In the genomic region with DNA sequence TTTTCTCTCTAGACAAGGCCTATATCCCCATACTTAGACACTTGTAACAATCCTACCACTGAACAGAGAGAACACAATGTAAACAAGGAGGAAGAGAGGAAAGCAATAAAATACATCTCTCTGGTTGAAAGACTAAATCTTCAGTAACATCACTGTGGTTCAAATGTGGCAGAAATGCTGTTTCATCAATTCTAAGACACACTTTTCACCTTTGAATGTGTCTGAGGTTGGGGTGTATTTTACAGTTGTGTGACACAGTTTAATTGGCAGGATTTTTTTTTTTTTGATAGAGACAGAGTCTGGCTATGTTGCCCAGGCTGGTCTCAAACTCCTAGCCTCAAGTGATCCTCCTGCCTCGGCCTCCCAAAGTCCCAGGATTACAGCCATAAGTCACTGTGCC, we compare ENCODE assay signal across 5 cellular contexts.
A peak's percentile ranks its signal among the peaks of the same experiment; 100 is the strongest.
TF ChIP-seq lines count a peak whose summit lies in the region.

No MANE protein-coding gene starts in this region.

TF ChIP-seq in SK-N-SH, 30 proteins besides CTCF, POLR2A, EP300 and RAD21:
- no peak for TF ChIP-seq NFIC (IDR thresholded peaks at IDR 0.05; ENCODE audit: borderline replicate concordance)
- no peak for TF ChIP-seq TEAD4 (IDR thresholded peaks at IDR 0.05; ENCODE audit: borderline replicate concordance, insufficient read depth)
- no peak for TF ChIP-seq NRF1 (IDR thresholded peaks at IDR 0.05; ENCODE audit: low read depth, low read length)
- TF ChIP-seq RFX5 (IDR thresholded peaks at IDR 0.05; ENCODE audit: low read length), result no peak
- no peak for TF ChIP-seq FOXM1 (IDR thresholded peaks at IDR 0.05; ENCODE audit: low read depth)

TF ChIP-seq in SK-N-SH treated with all-trans-retinoic acid at 6 μM for 48 hours, 23 proteins besides CTCF, POLR2A, EP300 and RAD21 (continues in another document):
- TF ChIP-seq OSR1 (CRISPR knock-in tag; IDR thresholded peaks at IDR 0.05) (no peak), SNAI2 (CRISPR knock-in tag; IDR thresholded peaks at IDR 0.05) (no peak), ZNF8 (CRISPR knock-in tag; IDR thresholded peaks at IDR 0.05) (no peak), BACH2 (CRISPR knock-in tag; IDR thresholded peaks at IDR 0.05; ENCODE audit: borderline replicate concordance) (no peak), CSDC2 (CRISPR knock-in tag; IDR thresholded peaks at IDR 0.05) (no peak), ESRRG (CRISPR knock-in tag; IDR thresholded peaks at IDR 0.05) (no peak), ZNF565 (CRISPR knock-in tag; conservative IDR thresholded peaks at IDR 0.05; ENCODE audit: low read depth) (no peak), TCF4 (CRISPR knock-in tag; IDR thresholded peaks at IDR 0.05; ENCODE audit: borderline replicate concordance) (no peak), ZFP3 (CRISPR knock-in tag; IDR thresholded peaks at IDR 0.05) (no peak), PPARA (CRISPR knock-in tag; IDR thresholded peaks at IDR 0.05; ENCODE audit: borderline replicate concordance) (no peak), ZC3H10 (CRISPR knock-in tag; IDR thresholded peaks at IDR 0.05) (no peak), TOX (CRISPR knock-in tag; IDR thresholded peaks at IDR 0.05; ENCODE audit: borderline replicate concordance) (no peak), ZFP30 (CRISPR knock-in tag; IDR thresholded peaks at IDR 0.05) (no peak)
- TF ChIP-seq, protein P1, sequence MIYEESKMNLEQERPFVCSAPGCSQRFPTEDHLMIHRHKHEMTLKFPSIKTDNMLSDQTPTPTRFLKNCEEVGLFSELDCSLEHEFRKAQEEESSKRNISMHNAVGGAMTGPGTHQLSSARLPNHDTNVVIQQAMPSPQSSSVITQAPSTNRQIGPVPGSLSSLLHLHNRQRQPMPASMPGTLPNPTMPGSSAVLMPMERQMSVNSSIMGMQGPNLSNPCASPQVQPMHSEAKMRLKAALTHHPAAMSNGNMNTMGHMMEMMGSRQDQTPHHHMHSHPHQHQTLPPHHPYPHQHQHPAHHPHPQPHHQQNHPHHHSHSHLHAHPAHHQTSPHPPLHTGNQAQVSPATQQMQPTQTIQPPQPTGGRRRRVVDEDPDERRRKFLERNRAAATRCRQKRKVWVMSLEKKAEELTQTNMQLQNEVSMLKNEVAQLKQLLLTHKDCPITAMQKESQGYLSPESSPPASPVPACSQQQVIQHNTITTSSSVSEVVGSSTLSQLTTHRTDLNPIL (CRISPR knock-in tag; IDR thresholded peaks at IDR 0.05; ENCODE audit: low read depth), result no peak
- TF ChIP-seq, protein P2, sequence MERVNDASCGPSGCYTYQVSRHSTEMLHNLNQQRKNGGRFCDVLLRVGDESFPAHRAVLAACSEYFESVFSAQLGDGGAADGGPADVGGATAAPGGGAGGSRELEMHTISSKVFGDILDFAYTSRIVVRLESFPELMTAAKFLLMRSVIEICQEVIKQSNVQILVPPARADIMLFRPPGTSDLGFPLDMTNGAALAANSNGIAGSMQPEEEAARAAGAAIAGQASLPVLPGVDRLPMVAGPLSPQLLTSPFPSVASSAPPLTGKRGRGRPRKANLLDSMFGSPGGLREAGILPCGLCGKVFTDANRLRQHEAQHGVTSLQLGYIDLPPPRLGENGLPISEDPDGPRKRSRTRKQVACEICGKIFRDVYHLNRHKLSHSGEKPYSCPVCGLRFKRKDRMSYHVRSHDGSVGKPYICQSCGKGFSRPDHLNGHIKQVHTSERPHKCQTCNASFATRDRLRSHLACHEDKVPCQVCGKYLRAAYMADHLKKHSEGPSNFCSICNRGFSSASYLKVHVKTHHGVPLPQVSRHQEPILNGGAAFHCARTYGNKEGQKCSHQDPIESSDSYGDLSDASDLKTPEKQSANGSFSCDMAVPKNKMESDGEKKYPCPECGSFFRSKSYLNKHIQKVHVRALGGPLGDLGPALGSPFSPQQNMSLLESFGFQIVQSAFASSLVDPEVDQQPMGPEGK (CRISPR knock-in tag; IDR thresholded peaks at IDR 0.05; ENCODE audit: borderline replicate concordance), result no peak

TF ChIP-seq in A549, 52 proteins besides CTCF, POLR2A, EP300 and RAD21:
- TF ChIP-seq JUNB (IDR thresholded peaks at IDR 0.05) (no peak), MAFK (IDR thresholded peaks at IDR 0.05; ENCODE audit: partially characterized antibody) (peak; percentile 65)

TF ChIP-seq in K562, 482 proteins besides CTCF, POLR2A, EP300 and RAD21:
- TF ChIP-seq DACH1 (IDR thresholded peaks at IDR 0.05; ENCODE audit: partially characterized antibody) (no peak), MTA3 (IDR thresholded peaks at IDR 0.05; ENCODE audit: borderline replicate concordance) (no peak), MAFG (tag; conservative IDR thresholded peaks at IDR 0.05) (peak; percentile 43), XRCC5 (IDR thresholded peaks at IDR 0.05; ENCODE audit: low read depth, low read length) (no peak), ZNF316 (IDR thresholded peaks at IDR 0.05) (peak; percentile 83), CC2D1A (IDR thresholded peaks at IDR 0.05) (no peak), ZNF561 (CRISPR knock-in tag; conservative IDR thresholded peaks at IDR 0.05) (no peak), MXI1 (IDR thresholded peaks at IDR 0.05; ENCODE audit: low read depth, low read length) (no peak), TBL1XR1 (IDR thresholded peaks at IDR 0.05; ENCODE audit: low read length in 2 of 2) (no peak), C11orf30 (IDR thresholded peaks at IDR 0.05; ENCODE audit: low read depth) (peak; percentile 71)
- TF ChIP-seq, protein P3, sequence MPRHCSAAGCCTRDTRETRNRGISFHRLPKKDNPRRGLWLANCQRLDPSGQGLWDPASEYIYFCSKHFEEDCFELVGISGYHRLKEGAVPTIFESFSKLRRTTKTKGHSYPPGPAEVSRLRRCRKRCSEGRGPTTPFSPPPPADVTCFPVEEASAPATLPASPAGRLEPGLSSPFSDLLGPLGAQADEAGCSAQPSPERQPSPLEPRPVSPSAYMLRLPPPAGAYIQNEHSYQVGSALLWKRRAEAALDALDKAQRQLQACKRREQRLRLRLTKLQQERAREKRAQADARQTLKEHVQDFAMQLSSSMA (CRISPR knock-in tag; IDR thresholded peaks at IDR 0.05), result no peak
TF ChIP-seq in K562: peak in this region for 3.

TF ChIP-seq in GM12891, 5 proteins besides CTCF, POLR2A, EP300 and RAD21:
- TF ChIP-seq SPI1 (IDR thresholded peaks at IDR 0.05; ENCODE audit: low read depth, low read length) (no peak), POLR2AphosphoS5 (IDR thresholded peaks at IDR 0.05; ENCODE audit: low read depth, low read length) (no peak), TAF1 (IDR thresholded peaks at IDR 0.05; ENCODE audit: low read depth, low read length) (no peak), POU2F2 (IDR thresholded peaks at IDR 0.05; ENCODE audit: low read depth, low read length) (no peak), PAX5 (IDR thresholded peaks at IDR 0.05; ENCODE audit: insufficient read depth, low read length, severe bottlenecking) (no peak)
